In genomic region chr10:20596911-20597310, GRCh38 we compare ENCODE assay signal across 17 cellular contexts.
DNase-seq lines count a peak whose midpoint lies in the region; ATAC-seq, FAIRE-seq and TF ChIP-seq lines count a peak whose summit lies in the region.
"Had no signal": no experiment of that assay in that cellular context is flagged by ENCODE, and none has a peak within 500 bp of the region (broad histone marks: within the 10 kb centered on the region; RNA-seq: fewer than 3 reads in every experiment).

No MANE protein-coding gene starts in this region.

- peak overlapping the region; percentile 93 for H3K27ac ChIP-seq in mesodermal cell (ENCODE audit: low read depth, low read length, severe bottlenecking)
- H3K27ac ChIP-seq: foreskin keratinocyte, spleen had no signal

- no peaks in the 10 kb centered on the region for H3K27me3 ChIP-seq in adipocyte (replicated peaks; ENCODE audit: control insufficient read depth, insufficient read depth, low read length)
- H3K27me3 ChIP-seq: foreskin keratinocyte, spleen had no signal

- peak overlapping the region; percentile 36 for H3K9ac ChIP-seq in adipocyte (ENCODE audit: low read length)

- peaks cover 28% of the 10 kb centered on the region for H3K4me1 ChIP-seq in adipocyte (ENCODE audit: control insufficient read depth, insufficient read depth, low read length)
- peaks cover 13% of the 10 kb centered on the region for H3K4me1 ChIP-seq in mesodermal cell (ENCODE audit: control insufficient read depth, insufficient read depth, low read length, poor library complexity, severe bottlenecking)
- H3K4me1 ChIP-seq: spleen had no signal

- 80% methylated on average over 1 of the region's 2 CpGs; no CpG with 5 or more reads in 1 of the 2 experiments for WGBS in mesodermal cell (ENCODE audit: insufficient coverage in 2 of 2), 2 experiments

- DNase-seq in A172 (ENCODE audit: low spot score): peak; percentile 41
- DNase-seq in adipocyte (ENCODE audit: low read depth): no peak
- no peak for DNase-seq in Right ventricle myocardium superior
- DNase-seq in stimulated activated CD4-positive, alpha-beta T cell treated with anti-CD3 and anti-CD28 coated beads, Interleukin-4, amount 100 ng/mL, for 1 hour: no peak
- DNase-seq in GM12891 (ENCODE audit: insufficient read length, low spot score): no peak
- DNase-seq in NCI-H2081 (lab: John Stamatoyannopoulos, UW): no peak
- no peak for DNase-seq in mesenteric fat pad (ENCODE audit: low spot score)
- DNase-seq: activated CD4-positive, alpha-beta T cell treated with anti-CD3 and anti-CD28 coated beads for 36 hours; activated T-cell treated with anti-CD3 and anti-CD28 coated beads, Interleukin-2, amount 50 U/mL, for 1 hour; naive B cell; NCI-H1105; NCI-H345; spleen had no signal

- no peak for FAIRE-seq in GM12891 (lab: Jason Lieb, UNC)
- FAIRE-seq: A204.1, islet of Langerhans had no signal

- ATAC-seq in Right ventricle myocardium superior (ENCODE audit: poor library complexity): peak; percentile 70
- ATAC-seq: activated CD4-positive, alpha-beta T cell treated with anti-CD3 and anti-CD28 coated beads for 36 hours had no signal

- H3K4me3 ChIP-seq in adipocyte (ENCODE audit: low read length) (no peak overlapping the region), mesodermal cell (ENCODE audit: extremely low read depth, insufficient read depth, low read length, poor library complexity, severe bottlenecking) (no peak overlapping the region)
- H3K4me3 ChIP-seq: spleen had no signal

- no peak for TF ChIP-seq POLR2A in GM12891 (IDR thresholded peaks at IDR 0.05; ENCODE audit: low read depth, low read length)

- intact Hi-C loops in Right ventricle myocardium superior (cut with DNase I): no loop called here

- H3K36me3 ChIP-seq in adipocyte (ENCODE audit: control insufficient read depth, insufficient read depth, low read length, severe bottlenecking) (no peaks in the 10 kb centered on the region), mesodermal cell (ENCODE audit: control insufficient read depth, insufficient read depth, low read length) (no peaks in the 10 kb centered on the region)
- H3K36me3 ChIP-seq: spleen had no signal

- H3K9me3 ChIP-seq in adipocyte (ENCODE audit: control insufficient read depth, low read length) (no peaks in the 10 kb centered on the region), mesodermal cell (ENCODE audit: control insufficient read depth, low read length) (no peaks in the 10 kb centered on the region)
- H3K9me3 ChIP-seq: spleen had no signal

TF ChIP-seq in GM12891, 5 proteins besides CTCF, POLR2A, EP300 and RAD21:
- TF ChIP-seq TAF1 (IDR thresholded peaks at IDR 0.05; ENCODE audit: low read depth, low read length) (no peak), SPI1 (IDR thresholded peaks at IDR 0.05; ENCODE audit: low read depth, low read length) (no peak), POU2F2 (IDR thresholded peaks at IDR 0.05; ENCODE audit: low read depth, low read length) (no peak), PAX5 (IDR thresholded peaks at IDR 0.05; ENCODE audit: insufficient read depth, low read length, severe bottlenecking) (no peak), POLR2AphosphoS5 (IDR thresholded peaks at IDR 0.05; ENCODE audit: low read depth, low read length) (no peak)
TF ChIP-seq in GM12891: peak in this region for 0.
